1 cellular context compared by ENCODE assay signal in the genomic region with DNA sequence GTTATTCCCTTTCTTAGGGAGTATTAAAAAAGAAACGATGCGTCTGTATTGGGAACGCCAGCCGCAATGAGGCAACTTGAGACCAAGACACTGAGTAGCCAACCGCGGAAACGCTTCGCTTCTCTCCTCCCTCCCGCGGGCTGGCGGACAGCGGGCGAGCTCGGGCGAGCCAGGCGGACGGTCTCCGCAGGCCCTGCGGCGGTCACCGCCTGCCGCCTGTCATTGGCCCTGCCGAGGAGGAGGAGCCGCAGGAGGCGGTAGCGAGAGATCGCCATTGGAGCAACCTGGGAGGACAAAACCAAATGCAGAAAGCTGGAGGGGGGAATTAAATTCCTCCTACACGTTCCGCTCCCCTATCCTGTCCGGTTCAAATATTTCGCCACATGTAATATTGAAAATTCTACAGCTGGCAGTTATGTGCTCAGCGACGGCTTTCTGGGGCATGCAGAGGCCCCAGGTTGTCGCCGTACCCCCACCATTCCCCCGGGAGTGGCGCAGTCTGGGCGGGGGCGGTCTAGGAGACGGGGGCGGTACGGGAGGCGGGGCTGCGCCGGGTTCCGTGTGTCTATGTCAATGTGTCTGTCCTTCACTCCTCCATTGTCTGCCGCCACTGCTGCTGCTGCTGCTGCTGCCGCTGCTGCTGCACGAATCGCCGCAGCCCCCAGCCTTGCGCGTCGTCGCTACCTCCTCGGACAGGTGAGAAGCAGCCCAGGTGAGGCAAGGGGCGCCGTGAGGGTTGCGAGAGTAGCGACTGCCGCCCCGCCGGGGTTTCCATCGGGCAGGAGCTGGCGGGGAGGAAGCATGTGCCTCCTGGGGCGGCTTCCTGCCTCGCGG.
TF ChIP-seq lines count a peak whose summit lies in the region.

A gene (minus strand): TSS at position 162 of the 834 bp plus-strand sequence. CDS start 181 bp downstream, outside the sequence.
A gene (plus strand): TSS at position 589 of the 834 bp plus-strand sequence. CDS start 19,263 bp downstream, outside the sequence.

TF ChIP-seq in K562, 482 proteins besides CTCF, POLR2A, EP300 and RAD21 (continued from another document and continues in another):
- TF ChIP-seq, protein P1, sequence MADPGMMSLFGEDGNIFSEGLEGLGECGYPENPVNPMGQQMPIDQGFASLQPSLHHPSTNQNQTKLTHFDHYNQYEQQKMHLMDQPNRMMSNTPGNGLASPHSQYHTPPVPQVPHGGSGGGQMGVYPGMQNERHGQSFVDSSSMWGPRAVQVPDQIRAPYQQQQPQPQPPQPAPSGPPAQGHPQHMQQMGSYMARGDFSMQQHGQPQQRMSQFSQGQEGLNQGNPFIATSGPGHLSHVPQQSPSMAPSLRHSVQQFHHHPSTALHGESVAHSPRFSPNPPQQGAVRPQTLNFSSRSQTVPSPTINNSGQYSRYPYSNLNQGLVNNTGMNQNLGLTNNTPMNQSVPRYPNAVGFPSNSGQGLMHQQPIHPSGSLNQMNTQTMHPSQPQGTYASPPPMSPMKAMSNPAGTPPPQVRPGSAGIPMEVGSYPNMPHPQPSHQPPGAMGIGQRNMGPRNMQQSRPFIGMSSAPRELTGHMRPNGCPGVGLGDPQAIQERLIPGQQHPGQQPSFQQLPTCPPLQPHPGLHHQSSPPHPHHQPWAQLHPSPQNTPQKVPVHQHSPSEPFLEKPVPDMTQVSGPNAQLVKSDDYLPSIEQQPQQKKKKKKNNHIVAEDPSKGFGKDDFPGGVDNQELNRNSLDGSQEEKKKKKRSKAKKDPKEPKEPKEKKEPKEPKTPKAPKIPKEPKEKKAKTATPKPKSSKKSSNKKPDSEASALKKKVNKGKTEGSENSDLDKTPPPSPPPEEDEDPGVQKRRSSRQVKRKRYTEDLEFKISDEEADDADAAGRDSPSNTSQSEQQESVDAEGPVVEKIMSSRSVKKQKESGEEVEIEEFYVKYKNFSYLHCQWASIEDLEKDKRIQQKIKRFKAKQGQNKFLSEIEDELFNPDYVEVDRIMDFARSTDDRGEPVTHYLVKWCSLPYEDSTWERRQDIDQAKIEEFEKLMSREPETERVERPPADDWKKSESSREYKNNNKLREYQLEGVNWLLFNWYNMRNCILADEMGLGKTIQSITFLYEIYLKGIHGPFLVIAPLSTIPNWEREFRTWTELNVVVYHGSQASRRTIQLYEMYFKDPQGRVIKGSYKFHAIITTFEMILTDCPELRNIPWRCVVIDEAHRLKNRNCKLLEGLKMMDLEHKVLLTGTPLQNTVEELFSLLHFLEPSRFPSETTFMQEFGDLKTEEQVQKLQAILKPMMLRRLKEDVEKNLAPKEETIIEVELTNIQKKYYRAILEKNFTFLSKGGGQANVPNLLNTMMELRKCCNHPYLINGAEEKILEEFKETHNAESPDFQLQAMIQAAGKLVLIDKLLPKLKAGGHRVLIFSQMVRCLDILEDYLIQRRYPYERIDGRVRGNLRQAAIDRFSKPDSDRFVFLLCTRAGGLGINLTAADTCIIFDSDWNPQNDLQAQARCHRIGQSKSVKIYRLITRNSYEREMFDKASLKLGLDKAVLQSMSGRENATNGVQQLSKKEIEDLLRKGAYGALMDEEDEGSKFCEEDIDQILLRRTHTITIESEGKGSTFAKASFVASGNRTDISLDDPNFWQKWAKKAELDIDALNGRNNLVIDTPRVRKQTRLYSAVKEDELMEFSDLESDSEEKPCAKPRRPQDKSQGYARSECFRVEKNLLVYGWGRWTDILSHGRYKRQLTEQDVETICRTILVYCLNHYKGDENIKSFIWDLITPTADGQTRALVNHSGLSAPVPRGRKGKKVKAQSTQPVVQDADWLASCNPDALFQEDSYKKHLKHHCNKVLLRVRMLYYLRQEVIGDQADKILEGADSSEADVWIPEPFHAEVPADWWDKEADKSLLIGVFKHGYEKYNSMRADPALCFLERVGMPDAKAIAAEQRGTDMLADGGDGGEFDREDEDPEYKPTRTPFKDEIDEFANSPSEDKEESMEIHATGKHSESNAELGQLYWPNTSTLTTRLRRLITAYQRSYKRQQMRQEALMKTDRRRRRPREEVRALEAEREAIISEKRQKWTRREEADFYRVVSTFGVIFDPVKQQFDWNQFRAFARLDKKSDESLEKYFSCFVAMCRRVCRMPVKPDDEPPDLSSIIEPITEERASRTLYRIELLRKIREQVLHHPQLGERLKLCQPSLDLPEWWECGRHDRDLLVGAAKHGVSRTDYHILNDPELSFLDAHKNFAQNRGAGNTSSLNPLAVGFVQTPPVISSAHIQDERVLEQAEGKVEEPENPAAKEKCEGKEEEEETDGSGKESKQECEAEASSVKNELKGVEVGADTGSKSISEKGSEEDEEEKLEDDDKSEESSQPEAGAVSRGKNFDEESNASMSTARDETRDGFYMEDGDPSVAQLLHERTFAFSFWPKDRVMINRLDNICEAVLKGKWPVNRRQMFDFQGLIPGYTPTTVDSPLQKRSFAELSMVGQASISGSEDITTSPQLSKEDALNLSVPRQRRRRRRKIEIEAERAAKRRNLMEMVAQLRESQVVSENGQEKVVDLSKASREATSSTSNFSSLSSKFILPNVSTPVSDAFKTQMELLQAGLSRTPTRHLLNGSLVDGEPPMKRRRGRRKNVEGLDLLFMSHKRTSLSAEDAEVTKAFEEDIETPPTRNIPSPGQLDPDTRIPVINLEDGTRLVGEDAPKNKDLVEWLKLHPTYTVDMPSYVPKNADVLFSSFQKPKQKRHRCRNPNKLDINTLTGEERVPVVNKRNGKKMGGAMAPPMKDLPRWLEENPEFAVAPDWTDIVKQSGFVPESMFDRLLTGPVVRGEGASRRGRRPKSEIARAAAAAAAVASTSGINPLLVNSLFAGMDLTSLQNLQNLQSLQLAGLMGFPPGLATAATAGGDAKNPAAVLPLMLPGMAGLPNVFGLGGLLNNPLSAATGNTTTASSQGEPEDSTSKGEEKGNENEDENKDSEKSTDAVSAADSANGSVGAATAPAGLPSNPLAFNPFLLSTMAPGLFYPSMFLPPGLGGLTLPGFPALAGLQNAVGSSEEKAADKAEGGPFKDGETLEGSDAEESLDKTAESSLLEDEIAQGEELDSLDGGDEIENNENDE (IDR thresholded peaks at IDR 0.05; ENCODE audit: low read depth, low read length): no peak
- TF ChIP-seq ETV6 (IDR thresholded peaks at IDR 0.05; ENCODE audit: borderline replicate concordance in 1 of 2, low read depth in 2 of 2, low read length in 1 of 2) (no peak), ETV6 (CRISPR knock-in tag; IDR thresholded peaks at IDR 0.05; ENCODE audit: borderline replicate concordance) (peak; percentile 61; the same call in 1 of the 2 replicates), SP1 (CRISPR knock-in tag; IDR thresholded peaks at IDR 0.05) (peak; percentile 97), ZNF3 (CRISPR knock-in tag; IDR thresholded peaks at IDR 0.05) (no peak), ZNF707 (CRISPR knock-in tag; conservative IDR thresholded peaks at IDR 0.05) (no peak), CCNT2 (IDR thresholded peaks at IDR 0.05; ENCODE audit: borderline replicate concordance, extremely low read depth, insufficient read length, low read depth, low read length) (peak; percentile 76), EZH2 (IDR thresholded peaks at IDR 0.05; ENCODE audit: borderline replicate concordance, low read depth, low read length) (no peak), NCOA1 (IDR thresholded peaks at IDR 0.05; ENCODE audit: low read depth) (peak; percentile 23; the same call in 1 of the 2 replicates), TAL1 (IDR thresholded peaks at IDR 0.05) (no peak), IFI16 (CRISPR knock-in tag; IDR thresholded peaks at IDR 0.05) (no peak), CEBPB (tag; IDR thresholded peaks at IDR 0.05) (0 out of 2 replicates have a peak, but pooled peaks have one; percentile 16), BHLHE40 (IDR thresholded peaks at IDR 0.05; ENCODE audit: low read length) (peak; percentile 92), SRF (CRISPR knock-in tag; IDR thresholded peaks at IDR 0.05) (peak in 1 of 2 experiments; percentile 65; a peak in 2 of 4 replicates), EHMT2 (IDR thresholded peaks at IDR 0.05) (no peak), SUPT5H (IDR thresholded peaks at IDR 0.05) (peak; percentile 97), RBM25 (IDR thresholded peaks at IDR 0.05; ENCODE audit: low read depth, low read length, severe bottlenecking) (peak; percentile 66), COPS2 (conservative IDR thresholded peaks at IDR 0.05) (no peak), C11orf30 (IDR thresholded peaks at IDR 0.05; ENCODE audit: low read depth) (no peak; the same call in 1 of the 2 replicates), ZNF444 (CRISPR knock-in tag; IDR thresholded peaks at IDR 0.05) (no peak), SMARCA4 (IDR thresholded peaks at IDR 0.05) (0 out of 2 replicates have a peak, but pooled peaks have one; percentile 17), ZNF57 (CRISPR knock-in tag; IDR thresholded peaks at IDR 0.05) (no peak), ZKSCAN8 (CRISPR knock-in tag; IDR thresholded peaks at IDR 0.05) (no peak), ZNF41 (CRISPR knock-in tag; conservative IDR thresholded peaks at IDR 0.05) (no peak), ZNF274 (IDR thresholded peaks at IDR 0.05; ENCODE audit: borderline replicate concordance, low read depth, low read length) (no peak), HSF4 (CRISPR knock-in tag; IDR thresholded peaks at IDR 0.05; ENCODE audit: borderline replicate concordance) (no peak), PURB (CRISPR knock-in tag; IDR thresholded peaks at IDR 0.05; ENCODE audit: low read depth) (no peak), SMAD1 (IDR thresholded peaks at IDR 0.05; ENCODE audit: low read depth, low read length, partially characterized antibody) (peak; percentile 54), ARNT (IDR thresholded peaks at IDR 0.05) (no peak), ZNF780A (CRISPR knock-in tag; IDR thresholded peaks at IDR 0.05) (no peak), ZBTB8A (IDR thresholded peaks at IDR 0.05; ENCODE audit: partially characterized antibody) (no peak), TRIM28 (IDR thresholded peaks at IDR 0.05) (no peak)
- TF ChIP-seq, protein P2, sequence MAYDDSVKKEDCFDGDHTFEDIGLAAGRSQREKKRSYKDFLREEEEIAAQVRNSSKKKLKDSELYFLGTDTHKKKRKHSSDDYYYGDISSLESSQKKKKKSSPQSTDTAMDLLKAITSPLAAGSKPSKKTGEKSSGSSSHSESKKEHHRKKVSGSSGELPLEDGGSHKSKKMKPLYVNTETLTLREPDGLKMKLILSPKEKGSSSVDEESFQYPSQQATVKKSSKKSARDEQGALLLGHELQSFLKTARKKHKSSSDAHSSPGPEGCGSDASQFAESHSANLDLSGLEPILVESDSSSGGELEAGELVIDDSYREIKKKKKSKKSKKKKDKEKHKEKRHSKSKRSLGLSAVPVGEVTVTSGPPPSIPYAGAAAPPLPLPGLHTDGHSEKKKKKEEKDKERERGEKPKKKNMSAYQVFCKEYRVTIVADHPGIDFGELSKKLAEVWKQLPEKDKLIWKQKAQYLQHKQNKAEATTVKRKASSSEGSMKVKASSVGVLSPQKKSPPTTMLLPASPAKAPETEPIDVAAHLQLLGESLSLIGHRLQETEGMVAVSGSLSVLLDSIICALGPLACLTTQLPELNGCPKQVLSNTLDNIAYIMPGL (CRISPR knock-in tag; IDR thresholded peaks at IDR 0.05): no peak
- TF ChIP-seq, protein P3, sequence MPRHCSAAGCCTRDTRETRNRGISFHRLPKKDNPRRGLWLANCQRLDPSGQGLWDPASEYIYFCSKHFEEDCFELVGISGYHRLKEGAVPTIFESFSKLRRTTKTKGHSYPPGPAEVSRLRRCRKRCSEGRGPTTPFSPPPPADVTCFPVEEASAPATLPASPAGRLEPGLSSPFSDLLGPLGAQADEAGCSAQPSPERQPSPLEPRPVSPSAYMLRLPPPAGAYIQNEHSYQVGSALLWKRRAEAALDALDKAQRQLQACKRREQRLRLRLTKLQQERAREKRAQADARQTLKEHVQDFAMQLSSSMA (CRISPR knock-in tag; IDR thresholded peaks at IDR 0.05): no peak
- TF ChIP-seq, protein P4, sequence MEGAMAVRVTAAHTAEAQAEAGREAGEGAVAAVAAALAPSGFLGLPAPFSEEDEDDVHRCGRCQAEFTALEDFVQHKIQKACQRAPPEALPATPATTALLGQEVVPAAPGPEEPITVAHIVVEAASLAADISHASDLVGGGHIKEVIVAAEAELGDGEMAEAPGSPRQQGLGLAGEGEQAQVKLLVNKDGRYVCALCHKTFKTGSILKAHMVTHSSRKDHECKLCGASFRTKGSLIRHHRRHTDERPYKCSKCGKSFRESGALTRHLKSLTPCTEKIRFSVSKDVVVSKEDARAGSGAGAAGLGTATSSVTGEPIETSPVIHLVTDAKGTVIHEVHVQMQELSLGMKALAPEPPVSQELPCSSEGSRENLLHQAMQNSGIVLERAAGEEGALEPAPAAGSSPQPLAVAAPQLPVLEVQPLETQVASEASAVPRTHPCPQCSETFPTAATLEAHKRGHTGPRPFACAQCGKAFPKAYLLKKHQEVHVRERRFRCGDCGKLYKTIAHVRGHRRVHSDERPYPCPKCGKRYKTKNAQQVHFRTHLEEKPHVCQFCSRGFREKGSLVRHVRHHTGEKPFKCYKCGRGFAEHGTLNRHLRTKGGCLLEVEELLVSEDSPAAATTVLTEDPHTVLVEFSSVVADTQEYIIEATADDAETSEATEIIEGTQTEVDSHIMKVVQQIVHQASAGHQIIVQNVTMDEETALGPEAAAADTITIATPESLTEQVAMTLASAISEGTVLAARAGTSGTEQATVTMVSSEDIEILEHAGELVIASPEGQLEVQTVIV (CRISPR knock-in tag; IDR thresholded peaks at IDR 0.05; ENCODE audit: borderline replicate concordance): no peak
- TF ChIP-seq, protein P5, sequence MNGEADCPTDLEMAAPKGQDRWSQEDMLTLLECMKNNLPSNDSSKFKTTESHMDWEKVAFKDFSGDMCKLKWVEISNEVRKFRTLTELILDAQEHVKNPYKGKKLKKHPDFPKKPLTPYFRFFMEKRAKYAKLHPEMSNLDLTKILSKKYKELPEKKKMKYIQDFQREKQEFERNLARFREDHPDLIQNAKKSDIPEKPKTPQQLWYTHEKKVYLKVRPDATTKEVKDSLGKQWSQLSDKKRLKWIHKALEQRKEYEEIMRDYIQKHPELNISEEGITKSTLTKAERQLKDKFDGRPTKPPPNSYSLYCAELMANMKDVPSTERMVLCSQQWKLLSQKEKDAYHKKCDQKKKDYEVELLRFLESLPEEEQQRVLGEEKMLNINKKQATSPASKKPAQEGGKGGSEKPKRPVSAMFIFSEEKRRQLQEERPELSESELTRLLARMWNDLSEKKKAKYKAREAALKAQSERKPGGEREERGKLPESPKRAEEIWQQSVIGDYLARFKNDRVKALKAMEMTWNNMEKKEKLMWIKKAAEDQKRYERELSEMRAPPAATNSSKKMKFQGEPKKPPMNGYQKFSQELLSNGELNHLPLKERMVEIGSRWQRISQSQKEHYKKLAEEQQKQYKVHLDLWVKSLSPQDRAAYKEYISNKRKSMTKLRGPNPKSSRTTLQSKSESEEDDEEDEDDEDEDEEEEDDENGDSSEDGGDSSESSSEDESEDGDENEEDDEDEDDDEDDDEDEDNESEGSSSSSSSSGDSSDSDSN (IDR thresholded peaks at IDR 0.05; ENCODE audit: borderline replicate concordance in 1 of 2, low read depth in 2 of 2, low read length in 2 of 2): peak in 1 of 2 experiments; percentile 99
- TF ChIP-seq, protein P6, sequence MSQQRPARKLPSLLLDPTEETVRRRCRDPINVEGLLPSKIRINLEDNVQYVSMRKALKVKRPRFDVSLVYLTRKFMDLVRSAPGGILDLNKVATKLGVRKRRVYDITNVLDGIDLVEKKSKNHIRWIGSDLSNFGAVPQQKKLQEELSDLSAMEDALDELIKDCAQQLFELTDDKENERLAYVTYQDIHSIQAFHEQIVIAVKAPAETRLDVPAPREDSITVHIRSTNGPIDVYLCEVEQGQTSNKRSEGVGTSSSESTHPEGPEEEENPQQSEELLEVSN (IDR thresholded peaks at IDR 0.05; ENCODE audit: borderline replicate concordance in 1 of 2, extremely low read depth in 1 of 2, insufficient read depth in 1 of 2, insufficient read length in 1 of 2, low read depth in 1 of 2, low read length in 1 of 2, poor library complexity in 1 of 2, severe bottlenecking in 1 of 2): peak; percentile 45 to 64
- TF ChIP-seq, protein P7, sequence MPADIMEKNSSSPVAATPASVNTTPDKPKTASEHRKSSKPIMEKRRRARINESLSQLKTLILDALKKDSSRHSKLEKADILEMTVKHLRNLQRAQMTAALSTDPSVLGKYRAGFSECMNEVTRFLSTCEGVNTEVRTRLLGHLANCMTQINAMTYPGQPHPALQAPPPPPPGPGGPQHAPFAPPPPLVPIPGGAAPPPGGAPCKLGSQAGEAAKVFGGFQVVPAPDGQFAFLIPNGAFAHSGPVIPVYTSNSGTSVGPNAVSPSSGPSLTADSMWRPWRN (IDR thresholded peaks at IDR 0.05; ENCODE audit: low read depth): no peak
